In genomic region chr2:196291873-196292800, GRCh38 we compare ENCODE assay signal across 1 cellular context.
TF ChIP-seq lines count a peak whose summit lies in the region.

No MANE protein-coding gene starts in this region.

TF ChIP-seq in GM12878, 131 proteins besides CTCF, POLR2A, EP300 and RAD21 (continued from another document):
- TF ChIP-seq ZNF687 (IDR thresholded peaks at IDR 0.05): 0 out of 2 replicates have a peak, but pooled peaks have one; percentile 39
